ENCODE assay signal across 10 cellular contexts in genomic region chr14:37598973-37599526, GRCh38. TPM values are rescaled to one million over a fixed set of nuclear protein-coding genes. Genes with fewer than 3 reads are reported as not detected.
DNase-seq lines count a peak whose midpoint lies in the region; ATAC-seq and TF ChIP-seq lines count a peak whose summit lies in the region.
"Had no signal": no experiment of that assay in that cellular context is flagged by ENCODE, and none has a peak within 500 bp of the region (broad histone marks: within the 10 kb centered on the region; RNA-seq: fewer than 3 reads in every experiment).

No MANE protein-coding gene starts in this region.

- intact Hi-C loops in A673 (cut with micrococcal nuclease; ENCODE audit: unreplicated experiment) (no loop called here), sciatic nerve (cut with DNase I) (no loop called here)

- H3K36me3 Mint-ChIP-seq in H9 (ENCODE audit: insufficient read depth in 1 of 3, low read depth in 3 of 3) (no peaks in the 10 kb centered on the region; a peak in 2 of 7 replicates), endodermal cell (ENCODE audit: low read depth) (no peaks in the 10 kb centered on the region), nephron (ENCODE audit: low read depth) (no peaks in the 10 kb centered on the region)

- no peak overlapping the region for H4K8ac ChIP-seq in H9 (replicated peaks; ENCODE audit: insufficient read length, low read depth, low read length)

- no peak overlapping the region for H2BK120ac ChIP-seq in H9 (ENCODE audit: low read depth, low read length, poor library complexity, severe bottlenecking)

- POLR2A ChIA-PET in A673 (lab: Charles Lee; ENCODE audit: low non-redundant PET): no interaction called here

- ATAC-seq in GM21576 (IDR thresholded peaks at IDR 0.05; ENCODE audit: unreplicated experiment) (no peak), sciatic nerve (no peak), HG03108 (IDR thresholded peaks at IDR 0.05; ENCODE audit: unreplicated experiment) (no peak)

- no peak overlapping the region for H3K23ac ChIP-seq in H9 (ENCODE audit: insufficient read length, low read depth, low read length)

- H3K27ac Mint-ChIP-seq in H9 (no peak overlapping the region), endodermal cell (no peak overlapping the region), nephron (no peak overlapping the region)

- H3K18ac ChIP-seq in H9 (ENCODE audit: insufficient read length, low read depth, low read length): no peak overlapping the region

- H3K27me3 ChIP-seq in A673 (replicated peaks; ENCODE audit: insufficient read depth, low read depth, low read length, poor library complexity) (peaks cover 77% of the 10 kb centered on the region), H9 (ENCODE audit: insufficient read depth, low read length) (peaks cover 89% of the 10 kb centered on the region), endodermal cell (ENCODE audit: control insufficient read depth, insufficient read depth, low read length, poor library complexity, severe bottlenecking) (peaks cover 86% of the 10 kb centered on the region), Karpas-422 (ENCODE audit: low read length) (no peaks in the 10 kb centered on the region)

- H3K79me2 ChIP-seq in H9 (ENCODE audit: insufficient read depth, low read length) (no peaks in the 10 kb centered on the region), Karpas-422 (ENCODE audit: low read length) (no peaks in the 10 kb centered on the region)

- H3K4me2 ChIP-seq in H9 (ENCODE audit: insufficient read depth, insufficient read length, low read length) (peak overlapping the region; percentile 45), Karpas-422 (ENCODE audit: low read depth, low read length, poor library complexity, severe bottlenecking) (no peak overlapping the region)

- H2BK20ac ChIP-seq in H9 (ENCODE audit: low read depth, low read length, poor library complexity, severe bottlenecking): no peak overlapping the region

- H2AFZ ChIP-seq in H9 (ENCODE audit: low read length): no peak overlapping the region
- H2AFZ ChIP-seq in Karpas-422 (ENCODE audit: low read length): no peak overlapping the region

- DNase-seq in A673 (ENCODE audit: low spot score): no peak
- no peak for DNase-seq in H9
- peak; percentile 58 for DNase-seq in endodermal cell
- DNase-seq in Karpas-422: no peak
- DNase-seq in sciatic nerve (ENCODE audit: low spot score): no peak
- DNase-seq: activated naive CD4-positive, alpha-beta T cell treated with Interleukin-2 at 50 U/mL for 16 hours; Right ventricle myocardium superior had no signal

- no peak overlapping the region for H4K91ac ChIP-seq in H9 (ENCODE audit: insufficient read length, low read depth, low read length)

- H3T11ph ChIP-seq in H9 (ENCODE audit: low read length): no peak overlapping the region

- TF ChIP-seq CTCF in A673 (conservative IDR thresholded peaks at IDR 0.05; ENCODE audit: low read depth, low read length) (no peak), H9 (conservative IDR thresholded peaks at IDR 0.05) (no peak), endodermal cell (conservative IDR thresholded peaks at IDR 0.05) (no peak), nephron (IDR thresholded peaks at IDR 0.05; ENCODE audit: unreplicated experiment in 3 of 3) (no peak)

- H3K9ac ChIP-seq in H9 (ENCODE audit: extremely low read depth, insufficient read length, low read length): no peak overlapping the region
- H3K9ac ChIP-seq in endodermal cell (ENCODE audit: extremely low read depth, low read length, poor library complexity, severe bottlenecking): no peak overlapping the region
- no peak overlapping the region for H3K9ac ChIP-seq in Karpas-422 (ENCODE audit: low read length)

- H2BK12ac ChIP-seq in H9 (ENCODE audit: insufficient read length, low read depth, low read length): no peak overlapping the region

- peak overlapping the region; percentile 19; the same call in 1 of the 2 replicates for H3K14ac ChIP-seq in H9 (ENCODE audit: insufficient read depth, low read length)

- H3K56ac ChIP-seq in H9 (ENCODE audit: insufficient read length, low read depth, low read length): no peak overlapping the region

- H4K5ac ChIP-seq in H9 (ENCODE audit: insufficient read length, low read depth, low read length): no peak overlapping the region

- H3K4me3 Mint-ChIP-seq in H9: peak overlapping the region; percentile 17 to 80; a peak in 4 of 5 replicates
- H3K4me3 Mint-ChIP-seq in endodermal cell: peak overlapping the region; percentile 69
- peak overlapping the region; percentile 71 to 74 (median 74) for H3K4me3 Mint-ChIP-seq in nephron

- no CpG with 5 or more reads among the region's 26 CpGs for WGBS in H9 (ENCODE audit: extremely low coverage, insufficient read length, low lambda C conversion rate)
- 12 to 31% methylated on average over 8 to 26 of the region's 26 CpGs for WGBS in endodermal cell (ENCODE audit: insufficient coverage in 1 of 2, insufficient read length in 1 of 2), 2 experiments

- H3K36me3 ChIP-seq in A673 (ENCODE audit: insufficient read depth, low read length, poor library complexity, severe bottlenecking): no peaks in the 10 kb centered on the region
- H3K36me3 ChIP-seq in endodermal cell (ENCODE audit: control insufficient read depth, insufficient read depth, low read length): no peaks in the 10 kb centered on the region
- no peaks in the 10 kb centered on the region for H3K36me3 ChIP-seq in Karpas-422 (ENCODE audit: insufficient read depth, low read length)

- H3K4ac ChIP-seq in H9 (ENCODE audit: low read depth, low read length): no peak overlapping the region

- H2BK5ac ChIP-seq in H9 (ENCODE audit: insufficient read length, low read length): no peak overlapping the region

- peaks cover 11% of the 10 kb centered on the region for H3K23me2 ChIP-seq in H9 (ENCODE audit: insufficient read length, low read depth, low read length, poor library complexity, severe bottlenecking)

- no peaks in the 10 kb centered on the region for H3K79me1 ChIP-seq in H9 (ENCODE audit: insufficient read depth, low read depth, low read length, poor library complexity, severe bottlenecking)

- CTCF ChIA-PET in A673 (lab: Charles Lee): no interaction called here

- H3K27ac ChIP-seq in A673 (ENCODE audit: low read depth, low read length, poor library complexity, severe bottlenecking) (no peak overlapping the region), H9 (ENCODE audit: insufficient read length, low read depth, low read length) (no peak overlapping the region), endodermal cell (ENCODE audit: low read depth, low read length) (no peak overlapping the region), Karpas-422 (ENCODE audit: low read length) (no peak overlapping the region)

- H3K9me3 ChIP-seq in A673 (ENCODE audit: low read depth, low read length, poor library complexity, severe bottlenecking): no peaks in the 10 kb centered on the region
- no peaks in the 10 kb centered on the region for H3K9me3 ChIP-seq in H9 (ENCODE audit: control insufficient read depth, low read depth, low read length)
- H3K9me3 ChIP-seq in endodermal cell (ENCODE audit: control insufficient read depth, low read length): no peaks in the 10 kb centered on the region
- H3K9me3 ChIP-seq in Karpas-422 (ENCODE audit: low read length): no peaks in the 10 kb centered on the region

- no peak overlapping the region for H2AK5ac ChIP-seq in H9 (ENCODE audit: insufficient read length, low read length)

- BruUV-seq in A673 (replicated peaks; lab: Mats Ljungman, UMichigan): no TSS peak

- H2BK15ac ChIP-seq in H9 (ENCODE audit: low read depth, low read length): no peak overlapping the region

- H3K4me3 ChIP-seq in A673 (ENCODE audit: low read depth, low read length, poor library complexity, severe bottlenecking) (peak overlapping the region; percentile 30), endodermal cell (ENCODE audit: low read length) (peak overlapping the region; percentile 76), Karpas-422 (ENCODE audit: low read length) (no peak overlapping the region)

- H3K27me3 Mint-ChIP-seq in H9 (ENCODE audit: low read depth) (peaks cover 98% of the 10 kb centered on the region), endodermal cell (ENCODE audit: insufficient read depth) (peaks cover 88% of the 10 kb centered on the region), nephron (ENCODE audit: low read depth) (peaks cover 100% of the 10 kb centered on the region)

- H3K9me2 ChIP-seq in Karpas-422 (replicated peaks; ENCODE audit: insufficient read depth, low read length): no peaks in the 10 kb centered on the region

- H3K4me1 ChIP-seq in A673 (ENCODE audit: insufficient read depth, low read length, poor library complexity, severe bottlenecking) (peaks cover 17% of the 10 kb centered on the region), H9 (ENCODE audit: insufficient read depth, low read length) (no peaks in the 10 kb centered on the region), endodermal cell (ENCODE audit: control insufficient read depth, insufficient read depth, low read length) (no peaks in the 10 kb centered on the region), Karpas-422 (ENCODE audit: low read length) (no peaks in the 10 kb centered on the region)

- H3K4me1 Mint-ChIP-seq in H9 (peaks cover 28 to 45% of the 10 kb centered on the region in 2 experiments), endodermal cell (peaks cover 29% of the 10 kb centered on the region), nephron (peaks cover 32% of the 10 kb centered on the region)

- H4K20me1 ChIP-seq in H9 (ENCODE audit: control insufficient read depth, insufficient read depth, insufficient read length) (peaks cover 3% of the 10 kb centered on the region), Karpas-422 (ENCODE audit: insufficient read depth, low read depth, low read length) (no peaks in the 10 kb centered on the region)

- H3K9me3 Mint-ChIP-seq in H9: no peaks in the 10 kb centered on the region; a peak in 1 of 5 replicates
- H3K9me3 Mint-ChIP-seq in endodermal cell: no peaks in the 10 kb centered on the region
- no peaks in the 10 kb centered on the region for H3K9me3 Mint-ChIP-seq in nephron

RNA-seq across cellular contexts. Expression of gene TTC6, which starts 3.6 kb away (rescaled TPM):
- 0.11 and 0.35 TPM in 2 replicates for total RNA-seq in A673 (2021)
- 0.24 and 0.33 TPM in 2 replicates for total RNA-seq in H9 (2021)
- 10 to 100 TPM in 1 of 2 donors, 1 to 10 TPM in 1; 8.1 to 11.0 TPM for total RNA-seq in endodermal cell
- 0.50 TPM for polyA plus RNA-seq in endodermal cell (2013, experiment 1 of 2)
- polyA plus RNA-seq in endodermal cell (2013, experiment 2 of 2): 0.54 TPM
- not detected in 2 replicates for total RNA-seq in Karpas-422 (2014; rRNA removed; shearing (Covaris generic); ENCODE audit: low replicate concordance)
- total RNA-seq in sciatic nerve: not detected
- total RNA-seq: Right ventricle myocardium superior had no signal

RNA-seq across cellular contexts. Expression of gene FOXA1, which starts 4.0 kb away (rescaled TPM):
- total RNA-seq in A673 (2021) (4.3 and 7.5 TPM in 2 replicates), H9 (2021) (0.07 and 0.31 TPM in 2 replicates), endodermal cell (10 to 100 TPM; 41.2 to 51.4 TPM), sciatic nerve (0.94 TPM)
- polyA plus RNA-seq in endodermal cell (2013, experiment 1 of 2): 4.0 TPM
- 3.4 TPM for polyA plus RNA-seq in endodermal cell (2013, experiment 2 of 2)
- not detected in 2 replicates for total RNA-seq in Karpas-422 (2014; rRNA removed; shearing (Covaris generic); ENCODE audit: low replicate concordance)
- total RNA-seq: Right ventricle myocardium superior had no signal
